In the genomic region with DNA sequence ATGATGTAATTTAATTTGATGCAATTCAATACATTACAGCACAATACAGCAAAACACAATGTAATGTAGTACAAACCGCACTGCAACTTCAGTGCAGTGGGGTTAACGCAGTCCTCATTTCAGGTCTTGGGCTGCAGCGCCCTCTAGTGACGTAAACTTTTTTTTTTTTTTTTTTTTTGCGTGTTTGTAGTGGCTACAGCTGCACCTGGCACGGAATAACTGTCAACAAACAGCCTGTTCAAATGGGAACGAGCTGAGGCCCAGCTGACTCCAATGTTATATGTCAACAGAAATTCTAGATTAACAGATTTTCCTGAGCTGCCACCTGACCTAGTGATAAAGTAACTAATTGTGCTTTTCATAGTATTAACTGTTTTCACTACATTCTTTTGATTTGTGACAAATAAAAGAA, we compare ENCODE assay signal across 8 cellular contexts. TPM values are rescaled to one million over a fixed set of nuclear protein-coding genes. Genes with fewer than 3 reads are reported as not detected.
A peak's percentile ranks its signal among the peaks of the same experiment; 100 is the strongest.
DNase-seq lines count a peak whose midpoint lies in the region; ATAC-seq and TF ChIP-seq lines count a peak whose summit lies in the region.

No MANE protein-coding gene starts in this region.

- H3K27ac Mint-ChIP-seq in activated naive CD4-positive, alpha-beta T cell treated with anti-CD3 and anti-CD28 coated beads, Interleukin-2, amount 10 ng/mL, durations not matched to agents 7 days and 5 days = no peak overlapping the region
- H3K27ac Mint-ChIP-seq in memory B cell = no peak overlapping the region
- H3K27ac Mint-ChIP-seq in activated CD4-positive, alpha-beta memory T cell treated with anti-CD3 and anti-CD28 coated beads, Interleukin-2, amount 10 ng/mL, durations not matched to agents 7 days and 5 days = no peak overlapping the region

- ATAC-seq in GM21529 (IDR thresholded peaks at IDR 0.05; ENCODE audit: unreplicated experiment) (peak; percentile 86), memory B cell (ENCODE audit: low read depth) (peak; percentile 73)

- H3K9me3 Mint-ChIP-seq in activated naive CD4-positive, alpha-beta T cell treated with anti-CD3 and anti-CD28 coated beads, Interleukin-2, amount 10 ng/mL, durations not matched to agents 7 days and 5 days = no peaks in the 10 kb centered on the region
- H3K9me3 Mint-ChIP-seq in memory B cell = no peaks in the 10 kb centered on the region
- no peaks in the 10 kb centered on the region for H3K9me3 Mint-ChIP-seq in activated CD4-positive, alpha-beta memory T cell treated with anti-CD3 and anti-CD28 coated beads, Interleukin-2, amount 10 ng/mL, durations not matched to agents 7 days and 5 days

- TF ChIP-seq CTCF in choroid plexus epithelial cell (conservative IDR thresholded peaks at IDR 0.05; ENCODE audit: low read depth, low read length) = peak; percentile 75

- POLR2A ChIA-PET in activated CD4-positive, alpha-beta memory T cell treated with anti-CD3 and anti-CD28 coated beads, Interleukin-2, amount 10 ng/mL, durations not matched to agents 7 days and 5 days (lab: Charles Lee) = no interaction called here

- H3K4me1 Mint-ChIP-seq in activated naive CD4-positive, alpha-beta T cell treated with anti-CD3 and anti-CD28 coated beads, Interleukin-2, amount 10 ng/mL, durations not matched to agents 7 days and 5 days = no peaks in the 10 kb centered on the region
- H3K4me1 Mint-ChIP-seq in memory B cell = no peaks in the 10 kb centered on the region
- no peaks in the 10 kb centered on the region for H3K4me1 Mint-ChIP-seq in activated CD4-positive, alpha-beta memory T cell treated with anti-CD3 and anti-CD28 coated beads, Interleukin-2, amount 10 ng/mL, durations not matched to agents 7 days and 5 days

- peak; percentile 24 for DNase-seq in activated naive CD4-positive, alpha-beta T cell treated with anti-CD3 and anti-CD28 coated beads, Interleukin-2, amount 10 ng/mL, durations not matched to agents 7 days and 5 days
- DNase-seq in activated naive CD4-positive, alpha-beta T cell treated with Interleukin-2 at 50 U/mL for 16 hours = no peak
- peak; percentile 88 for DNase-seq in Jurkat, Clone E6-1 (ENCODE audit: low read depth, low spot score)
- DNase-seq in NOMO-1 treated with dmso at 0.1 percent for 144 hours (lab: John Stamatoyannopoulos, UW; ENCODE audit: unreplicated experiment) (peak; percentile 29), choroid plexus epithelial cell (ENCODE audit: low read depth) (peak; percentile 78), memory B cell (ENCODE audit: low spot score in 2 of 2) (peak; percentile 15 to 20)
- DNase-seq in activated CD4-positive, alpha-beta memory T cell treated with anti-CD3 and anti-CD28 coated beads, Interleukin-2, amount 10 ng/mL, durations not matched to agents 7 days and 5 days = no peak

- CTCF ChIA-PET in activated naive CD4-positive, alpha-beta T cell treated with anti-CD3 and anti-CD28 coated beads, Interleukin-2, amount 10 ng/mL, durations not matched to agents 7 days and 5 days (lab: Charles Lee) = interaction anchor here (0.6 to 3.1 kb wide), 10 partner anchors 9 to 973 kb away, joined by 3 to 10 read pairs (median 4); no protein-coding TSS in a partner anchor
- CTCF ChIA-PET in activated CD4-positive, alpha-beta memory T cell treated with anti-CD3 and anti-CD28 coated beads, Interleukin-2, amount 10 ng/mL, durations not matched to agents 7 days and 5 days (lab: Charles Lee) = interaction anchor here (0.6 to 1.8 kb wide), 11 partner anchors 12 to 527 kb away, joined by 3 to 9 read pairs (median 4); no protein-coding TSS in a partner anchor

- no peak overlapping the region for H3K4me3 Mint-ChIP-seq in activated naive CD4-positive, alpha-beta T cell treated with anti-CD3 and anti-CD28 coated beads, Interleukin-2, amount 10 ng/mL, durations not matched to agents 7 days and 5 days
- no peak overlapping the region for H3K4me3 Mint-ChIP-seq in memory B cell
- no peak overlapping the region for H3K4me3 Mint-ChIP-seq in activated CD4-positive, alpha-beta memory T cell treated with anti-CD3 and anti-CD28 coated beads, Interleukin-2, amount 10 ng/mL, durations not matched to agents 7 days and 5 days

- H3K4me3 ChIP-seq in Jurkat, Clone E6-1 (ENCODE audit: low read length) = no peak overlapping the region
- no peak overlapping the region for H3K4me3 ChIP-seq in choroid plexus epithelial cell (ENCODE audit: low read depth, low read length)

- H3K36me3 Mint-ChIP-seq in activated naive CD4-positive, alpha-beta T cell treated with anti-CD3 and anti-CD28 coated beads, Interleukin-2, amount 10 ng/mL, durations not matched to agents 7 days and 5 days = no peaks in the 10 kb centered on the region
- H3K36me3 Mint-ChIP-seq in memory B cell = no peaks in the 10 kb centered on the region
- H3K36me3 Mint-ChIP-seq in activated CD4-positive, alpha-beta memory T cell treated with anti-CD3 and anti-CD28 coated beads, Interleukin-2, amount 10 ng/mL, durations not matched to agents 7 days and 5 days (ENCODE audit: low read depth) = no peaks in the 10 kb centered on the region

- peaks cover 7% of the 10 kb centered on the region for H3K27me3 Mint-ChIP-seq in activated naive CD4-positive, alpha-beta T cell treated with anti-CD3 and anti-CD28 coated beads, Interleukin-2, amount 10 ng/mL, durations not matched to agents 7 days and 5 days
- H3K27me3 Mint-ChIP-seq in memory B cell = no peaks in the 10 kb centered on the region
- peaks cover 5% of the 10 kb centered on the region for H3K27me3 Mint-ChIP-seq in activated CD4-positive, alpha-beta memory T cell treated with anti-CD3 and anti-CD28 coated beads, Interleukin-2, amount 10 ng/mL, durations not matched to agents 7 days and 5 days

RNA-seq across cellular contexts. Expression of a gene that starts 33.5 kb away (rescaled TPM):
- polyA plus RNA-seq in Jurkat, Clone E6-1 (2012; ENCODE audit: insufficient read depth, insufficient read length) = not detected
- total RNA-seq in activated CD4-positive, alpha-beta memory T cell treated with anti-CD3 and anti-CD28 coated beads, Interleukin-2, amount 10 ng/mL, durations not matched to agents 7 days and 5 days = under 1 TPM in 1 of 2 experiments, not detected in 1; 0.05 TPM

Comparison
In these comparisons a context has a peak if more than half of its experiments do, and no peak if none do; other contexts are left out.
1. DNase-seq: peak in activated naive CD4-positive, alpha-beta T cell treated with anti-CD3 and anti-CD28 coated beads, Interleukin-2, amount 10 ng/mL, durations not matched to agents 7 days and 5 days (single experiment), Jurkat, Clone E6-1 (single experiment), NOMO-1 treated with dmso at 0.1 percent for 144 hours (single experiment), choroid plexus epithelial cell (single experiment) and memory B cell (2 of 2); none in activated naive CD4-positive, alpha-beta T cell treated with Interleukin-2 at 50 U/mL for 16 hours (single experiment) and activated CD4-positive, alpha-beta memory T cell treated with anti-CD3 and anti-CD28 coated beads, Interleukin-2, amount 10 ng/mL, durations not matched to agents 7 days and 5 days (single experiment).